16 cellular contexts compared by ENCODE assay signal in the genomic region with DNA sequence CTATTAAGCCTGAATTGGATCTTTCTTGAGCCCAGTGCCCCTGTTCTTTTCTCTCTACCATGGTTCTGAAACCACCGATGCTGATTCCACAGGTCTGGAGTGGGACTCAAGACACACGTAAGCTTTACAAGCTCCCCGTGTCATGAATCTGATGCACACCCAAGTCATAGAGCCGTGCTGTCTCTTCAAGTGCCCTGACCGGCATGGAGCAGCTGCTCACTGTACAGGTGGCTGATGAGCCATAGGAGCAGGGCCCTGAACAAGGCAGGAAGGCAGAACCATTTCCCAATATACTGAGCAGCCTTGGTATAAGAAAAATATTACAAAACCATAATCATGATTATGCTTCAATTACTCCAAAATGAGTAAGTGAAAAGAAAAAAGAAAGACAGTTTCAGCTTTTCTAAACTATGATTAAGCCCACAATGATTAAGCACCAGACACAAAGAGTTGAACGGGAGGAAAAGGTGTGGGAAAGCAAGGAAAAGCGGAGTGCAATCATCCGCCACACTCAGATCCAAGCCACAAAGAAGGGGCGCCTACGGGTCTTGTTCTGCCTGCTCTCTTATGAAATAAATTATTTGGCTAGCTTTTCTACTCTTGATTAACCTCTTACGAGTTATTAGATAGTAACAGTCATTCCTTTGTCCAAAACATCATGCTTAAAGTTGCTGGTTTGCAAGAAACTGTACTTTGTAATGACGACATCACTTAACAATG. TPM values are rescaled to one million over a fixed set of nuclear protein-coding genes. Genes with fewer than 3 reads are reported as not detected.
DNase-seq lines count a peak whose midpoint lies in the region; ATAC-seq, FAIRE-seq and TF ChIP-seq lines count a peak whose summit lies in the region.
"Had no signal": no experiment of that assay in that cellular context is flagged by ENCODE, and none has a peak within 500 bp of the region (broad histone marks: within the 10 kb centered on the region; RNA-seq: fewer than 3 reads in every experiment).

No MANE protein-coding gene starts in this region.

- H3K9me3 Mint-ChIP-seq in activated T-cell treated with anti-CD3 and anti-CD28 coated beads, Interleukin-2, amount 50 U/mL, for 24 hours, result no peaks in the 10 kb centered on the region
- H3K9me3 Mint-ChIP-seq in astrocyte (ENCODE audit: unreplicated experiment), result no peaks in the 10 kb centered on the region

- no peak overlapping the region for H3K4me3 Mint-ChIP-seq in activated T-cell treated with anti-CD3 and anti-CD28 coated beads, Interleukin-2, amount 50 U/mL, for 24 hours
- H3K4me3 Mint-ChIP-seq in astrocyte (ENCODE audit: unreplicated experiment), result no peak overlapping the region

- no peaks in the 10 kb centered on the region for H3K9me3 ChIP-seq in astrocyte (ENCODE audit: insufficient read depth, low read depth, low read length)
- H3K9me3 ChIP-seq: BLaER1 treated with 17β-estradiol and CSF1 and Interleukin-3, amounts not matched to agents 10 nM and 100 nM had no signal

- no peak for ATAC-seq in HG02840 (IDR thresholded peaks at IDR 0.05; ENCODE audit: low FRiP score, unreplicated experiment)
- ATAC-seq: HepG2 had no signal

- H3K27me3 Mint-ChIP-seq in activated T-cell treated with anti-CD3 and anti-CD28 coated beads, Interleukin-2, amount 50 U/mL, for 24 hours, result no peaks in the 10 kb centered on the region
- no peaks in the 10 kb centered on the region for H3K27me3 Mint-ChIP-seq in astrocyte (ENCODE audit: low read depth, unreplicated experiment)

- DNase-seq in activated T-cell treated with anti-CD3 and anti-CD28 coated beads, Interleukin-2, amount 50 U/mL, for 24 hours, result no peak
- no peak for DNase-seq in activated T-cell treated with anti-CD3 and anti-CD28 coated beads, Interleukin-2, amount 50 U/mL, for 1 hour
- DNase-seq in astrocyte (ENCODE audit: low read depth) (peak; percentile 72), epithelial cell of prostate (ENCODE audit: low read depth, low spot score) (no peak), myocyte (ENCODE audit: low read depth) (peak; percentile 3), NCI-H146 treated with DMSO at 0.1 percent for 48 hours (lab: John Stamatoyannopoulos, UW; ENCODE audit: unreplicated experiment) (no peak), GM19240 (ENCODE audit: insufficient read length, low spot score) (no peak)
- DNase-seq: DMS 273 treated with DMSO at 0.1 percent for 48 hours, NCI-H1105 treated with DMSO at 0.1 percent for 48 hours, NCI-H2081, NCI-H2227 treated with DMSO at 0.1 percent for 48 hours, NCI-H526 had no signal

- H3K27me3 ChIP-seq in astrocyte (ENCODE audit: insufficient read depth, low read length), result no peaks in the 10 kb centered on the region
- H3K27me3 ChIP-seq: BLaER1 treated with 17β-estradiol and CSF1 and Interleukin-3, amounts not matched to agents 10 nM and 100 nM had no signal

- H3K36me3 ChIP-seq in astrocyte (ENCODE audit: insufficient read depth, low read length), result peaks cover 30% of the 10 kb centered on the region

- no peak overlapping the region for H3K27ac ChIP-seq in astrocyte (ENCODE audit: low read depth, low read length)
- peak overlapping the region; percentile 30 for H3K27ac ChIP-seq in epithelial cell of prostate
- H3K27ac ChIP-seq: 22Rv1; BLaER1 treated with 17β-estradiol and CSF1 and Interleukin-3, amounts not matched to agents 10 nM and 100 nM had no signal

- H4K20me1 ChIP-seq in astrocyte (ENCODE audit: insufficient read depth, low read length), result peaks cover 42% of the 10 kb centered on the region

- FAIRE-seq in astrocyte (lab: Jason Lieb, UNC), result no peak
- FAIRE-seq: HepG2 had no signal

- no peak overlapping the region for H3K9ac ChIP-seq in astrocyte (ENCODE audit: low read length)

- H2AFZ ChIP-seq in astrocyte (ENCODE audit: low read depth, low read length), result no peak overlapping the region

- no peaks in the 10 kb centered on the region for H3K4me1 ChIP-seq in astrocyte (ENCODE audit: insufficient read depth, low read length)

- H3K36me3 Mint-ChIP-seq in activated T-cell treated with anti-CD3 and anti-CD28 coated beads, Interleukin-2, amount 50 U/mL, for 24 hours (ENCODE audit: low read depth), result peaks cover 95% of the 10 kb centered on the region
- H3K36me3 Mint-ChIP-seq in astrocyte (ENCODE audit: low read depth, unreplicated experiment), result peaks cover 25% of the 10 kb centered on the region

- H3K4me2 ChIP-seq in astrocyte (ENCODE audit: low read length), result no peak overlapping the region

- H3K4me3 ChIP-seq in astrocyte (ENCODE audit: insufficient read depth, low read depth, low read length), result no peak overlapping the region
- H3K4me3 ChIP-seq: BLaER1 treated with 17β-estradiol and CSF1 and Interleukin-3, amounts not matched to agents 10 nM and 100 nM had no signal

- TF ChIP-seq CTCF in astrocyte (IDR thresholded peaks at IDR 0.05; ENCODE audit: insufficient read depth, low read depth, low read length), result no peak

- H3K27ac Mint-ChIP-seq in activated T-cell treated with anti-CD3 and anti-CD28 coated beads, Interleukin-2, amount 50 U/mL, for 24 hours, result peak overlapping the region; percentile 29
- no peak overlapping the region for H3K27ac Mint-ChIP-seq in astrocyte (ENCODE audit: unreplicated experiment)

- peaks cover 9% of the 10 kb centered on the region for H3K79me2 ChIP-seq in astrocyte (ENCODE audit: insufficient read depth, low read length)

- H3K4me1 Mint-ChIP-seq in activated T-cell treated with anti-CD3 and anti-CD28 coated beads, Interleukin-2, amount 50 U/mL, for 24 hours (ENCODE audit: low read depth), result peaks cover 32% of the 10 kb centered on the region
- peaks cover 9% of the 10 kb centered on the region for H3K4me1 Mint-ChIP-seq in astrocyte (ENCODE audit: low read depth, unreplicated experiment)

RNA-seq across cellular contexts. Expression of gene NOL10, which starts 41.7 kb away (rescaled TPM):
- 23.8 and 27.6 TPM in 2 replicates for total RNA-seq in astrocyte
- total RNA-seq in myocyte, result 25.0 and 25.2 TPM in 2 replicates
- 11.8 TPM for polyA plus RNA-seq in myocyte (2012)

Comparison
In these comparisons a context has a peak if more than half of its experiments do, and no peak if none do; other contexts are left out.
1. DNase-seq: peak in astrocyte (single experiment) and myocyte (single experiment); none in activated T-cell treated with anti-CD3 and anti-CD28 coated beads, Interleukin-2, amount 50 U/mL, for 24 hours (single experiment), activated T-cell treated with anti-CD3 and anti-CD28 coated beads, Interleukin-2, amount 50 U/mL, for 1 hour (single experiment), epithelial cell of prostate (single experiment), NCI-H146 treated with DMSO at 0.1 percent for 48 hours (single experiment) and GM19240 (single experiment).